ENCODE assay signal across 22 cellular contexts in the genomic region with DNA sequence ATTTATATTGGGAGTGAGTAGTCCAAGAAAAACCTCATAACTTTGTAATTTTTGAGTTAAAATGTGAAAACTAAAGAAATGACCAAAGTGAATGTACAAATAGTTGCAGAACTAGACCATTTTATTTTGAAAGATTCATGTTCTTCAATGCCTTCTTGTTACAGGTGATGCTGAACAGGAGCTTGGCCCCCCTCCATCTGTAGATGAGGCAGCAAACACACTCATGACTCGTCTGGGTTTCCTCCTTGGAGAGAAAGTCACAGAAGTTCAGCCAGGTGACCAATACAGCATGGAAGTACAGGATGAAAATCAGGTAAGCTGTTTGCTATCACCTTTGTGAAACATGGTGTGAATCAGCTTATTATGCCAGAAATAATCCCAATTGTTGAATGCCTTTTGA.
"Had no signal": no experiment of that assay in that cellular context is flagged by ENCODE, and none has a peak within 500 bp of the region (broad histone marks: within the 10 kb centered on the region; RNA-seq: fewer than 3 reads in every experiment).

No MANE protein-coding gene starts in this region.

- H3K36me3 ChIP-seq: left ventricle myocardium inferior, spleen had no signal

- H3K4me3 ChIP-seq: esophagus squamous epithelium, gastroesophageal sphincter, left ventricle myocardium inferior, lower lobe of right lung, psoas muscle, spleen, testis, tibial nerve had no signal

- H3K9me3 ChIP-seq: esophagus squamous epithelium, gastroesophageal sphincter, left ventricle myocardium inferior, lower lobe of right lung, psoas muscle, spleen, testis, tibial nerve had no signal

- H3K4me1 ChIP-seq: esophagus squamous epithelium, left ventricle myocardium inferior, lower lobe of right lung, psoas muscle, testis had no signal

- H3K27me3 ChIP-seq: esophagus squamous epithelium, gastroesophageal sphincter, spleen, testis, tibial nerve had no signal

- DNase-seq: effector memory CD8-positive, alpha-beta T cell; esophagus squamous epithelium; foreskin fibroblast; glutamatergic neuron; islet precursor cell; left cardiac atrium; left ventricle myocardium inferior; lower lobe of right lung; mesendoderm; naive thymus-derived CD4-positive, alpha-beta T cell; nephron progenitor cell; psoas muscle; retina; spleen; stimulated activated CD4-positive, alpha-beta T cell treated with anti-CD3 and anti-CD28 coated beads, Interleukin-15, amount 100 ng/mL, for 24 hours; stimulated activated CD4-positive, alpha-beta T cell treated with anti-CD3 and anti-CD28 coated beads, Interleukin-1b, Interleukin-23, amount 100 ng/mL, for 48 hours; stimulated activated CD4-positive, alpha-beta T cell treated with anti-CD3 and anti-CD28 coated beads, Interleukin-4, amount 100 ng/mL, for 4 hours; stimulated activated naive B cell treated with anti-CD40 and anti-IgM and Interleukin-4, amounts not matched to agents 10 μg/mL and 1 μg/mL and 100 μg/mL, for 72 hours; stimulated activated naive CD8-positive, alpha-beta T cell treated with anti-CD3 and anti-CD28 coated beads, Interleukin-15, amount 100 ng/mL, for 72 hours; testis had no signal

- H3K27ac ChIP-seq: esophagus squamous epithelium, gastroesophageal sphincter, left ventricle myocardium inferior, lower lobe of right lung, psoas muscle, testis, tibial nerve had no signal
